ENCODE assay signal across 4 cellular contexts in the genomic region with DNA sequence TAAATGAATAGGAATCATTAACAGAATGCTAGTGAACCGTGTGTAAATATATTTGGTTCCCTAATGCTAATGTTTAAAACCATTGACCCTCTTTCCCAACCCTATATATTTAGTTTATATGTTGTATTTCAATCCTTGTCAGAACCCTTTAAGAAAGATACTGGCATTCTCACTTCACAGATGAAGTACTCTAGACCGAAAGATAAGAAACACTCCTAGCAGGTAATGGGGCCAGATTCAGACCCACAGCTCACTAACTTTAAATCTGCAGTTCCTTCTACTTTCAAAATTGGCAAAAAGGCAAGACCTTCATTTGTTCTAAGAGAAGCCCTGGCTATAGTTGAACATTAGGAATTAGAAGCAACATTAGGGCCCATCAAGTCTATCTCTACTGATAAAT. TPM values are rescaled to one million over a fixed set of nuclear protein-coding genes. Genes with fewer than 3 reads are reported as not detected.
"Had no signal": no experiment of that assay in that cellular context is flagged by ENCODE, and none has a peak within 500 bp of the region (broad histone marks: within the 10 kb centered on the region; RNA-seq: fewer than 3 reads in every experiment).

No MANE protein-coding gene starts in this region.

- H3K4me3 ChIP-seq: GM12878 had no signal

- DNase-seq: GDM1, GF-D8 had no signal

- ATAC-seq: GM12878 had no signal

RNA-seq across cellular contexts. Expression of gene TM4SF4, which starts 42.3 kb away (rescaled TPM):
- total RNA-seq: G401 had no signal
